In the genomic region with DNA sequence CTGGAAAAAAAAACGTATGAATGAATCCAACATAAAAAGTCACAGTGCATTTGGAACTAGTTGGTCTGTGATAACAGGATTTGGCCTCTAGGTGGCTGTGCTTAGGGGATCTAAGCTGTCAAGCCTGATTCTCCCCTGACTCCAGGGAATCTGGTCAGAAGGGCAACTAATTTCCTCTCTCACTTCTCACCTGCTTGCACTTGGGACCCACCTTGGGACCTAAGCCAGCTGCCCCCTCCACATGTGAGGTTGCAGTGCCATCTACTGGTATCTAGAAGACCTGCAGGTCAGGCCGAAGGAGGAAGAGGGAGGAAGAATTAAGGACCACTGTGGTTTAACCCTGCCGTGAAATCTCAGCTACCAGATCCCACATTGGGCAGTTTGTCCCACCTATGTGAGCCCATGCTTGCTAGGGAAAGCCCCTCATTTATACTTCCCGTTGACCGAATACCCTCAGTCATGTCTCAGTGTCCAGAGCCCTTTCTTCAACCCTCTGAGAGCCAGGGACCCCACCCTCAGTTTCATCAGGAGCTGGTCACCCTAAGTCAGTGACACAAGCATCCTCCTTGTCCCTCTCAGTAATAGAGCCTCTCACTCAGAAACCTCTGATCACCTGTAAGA, we compare ENCODE assay signal across 8 cellular contexts. TPM values are rescaled to one million over a fixed set of nuclear protein-coding genes. Genes with fewer than 3 reads are reported as not detected.
A peak's percentile ranks its signal among the peaks of the same experiment; 100 is the strongest.
DNase-seq lines count a peak whose midpoint lies in the region; ATAC-seq, FAIRE-seq and TF ChIP-seq lines count a peak whose summit lies in the region.

No MANE protein-coding gene starts in this region.

- H3K18ac ChIP-seq in H1 (ENCODE audit: extremely low read depth, low read length) = no peak overlapping the region

- no peak overlapping the region for H3K23ac ChIP-seq in H1 (ENCODE audit: insufficient read length)

- H3K9ac ChIP-seq in H1 (replicated peaks in 1 of 4; ENCODE audit: extremely low read depth in 1 of 4, low read depth in 3 of 4, low read length in 3 of 4) = no peak overlapping the region

- POLR2A ChIA-PET in activated CD8-positive, alpha-beta T cell treated with anti-CD3 and anti-CD28 coated beads for 36 hours (lab: Charles Lee) = interaction anchor here (0.9 to 1.2 kb wide), 3 partner anchors 9 to 35 kb away, joined by 3 to 5 read pairs (median 3); no protein-coding TSS in a partner anchor
- POLR2A ChIA-PET in H1 (lab: Charles Lee; ENCODE audit: partially characterized antibody) = interaction anchor here (0.6 to 1.6 kb wide), 2 partner anchors 12 to 30 kb away, joined by 4 to 10 read pairs; no protein-coding TSS in a partner anchor

- H3K4me3 ChIP-seq in H1 (ENCODE audit: extremely low read depth in 1 of 4, insufficient read depth in 2 of 4, low read depth in 3 of 4, low read length in 4 of 4) (no peak overlapping the region), mucosa of descending colon (no peak overlapping the region)

- H3K56ac ChIP-seq in H1 (replicated peaks; ENCODE audit: insufficient read length, low read depth, low read length) = no peak overlapping the region

- FAIRE-seq in H1 (lab: Jason Lieb, UNC) = peak; percentile 99

- no peaks in the 10 kb centered on the region for H3K79me2 ChIP-seq in H1 (ENCODE audit: control insufficient read depth in 1 of 2, insufficient read depth in 2 of 2, low read length in 2 of 2)

- no peak overlapping the region for H3K27ac ChIP-seq in H1 (ENCODE audit: low read depth, low read length)

- H3K79me1 ChIP-seq in H1 (ENCODE audit: low read depth, low read length) = no peaks in the 10 kb centered on the region

- peak; percentile 100 for TF ChIP-seq CTCF in activated CD8-positive, alpha-beta T cell treated with anti-CD3 and anti-CD28 coated beads for 36 hours (IDR thresholded peaks at IDR 0.05)
- TF ChIP-seq CTCF in H1 (IDR thresholded peaks at IDR 0.05; ENCODE audit: control extremely low read depth in 1 of 3, insufficient read depth in 1 of 3, low read depth in 1 of 3, low read length in 3 of 3) (peak; percentile 77 to 98 (median 97)), mucosa of descending colon (IDR thresholded peaks at IDR 0.05) (peak; percentile 84)

- peaks cover 28% of the 10 kb centered on the region for H3K4me1 Mint-ChIP-seq in activated CD8-positive, alpha-beta T cell treated with anti-CD3 and anti-CD28 coated beads for 36 hours (ENCODE audit: low read depth)

- H3K9me3 ChIP-seq in H1 (ENCODE audit: insufficient read depth in 2 of 2, low read depth in 1 of 2, low read length in 1 of 2) (no peaks in the 10 kb centered on the region), mucosa of descending colon (no peaks in the 10 kb centered on the region)

- no peak; a peak in 1 of 3 replicates for TF ChIP-seq EP300 in H1 (IDR thresholded peaks at IDR 0.05; ENCODE audit: borderline replicate concordance in 1 of 2, low read depth in 2 of 2, low read length in 2 of 2)

- H4K91ac ChIP-seq in H1 (replicated peaks; ENCODE audit: insufficient read length, low read length) = no peak overlapping the region

- no peak overlapping the region for H3K4me3 Mint-ChIP-seq in activated CD8-positive, alpha-beta T cell treated with anti-CD3 and anti-CD28 coated beads for 36 hours

- TF ChIP-seq POLR2A in H1 (IDR thresholded peaks at IDR 0.05; ENCODE audit: control extremely low read depth in 1 of 2, low read depth in 2 of 2, low read length in 2 of 2) = no peak

- no peak overlapping the region for H2BK5ac ChIP-seq in H1 (ENCODE audit: low read depth, low read length)

- H3K27me3 Mint-ChIP-seq in activated CD8-positive, alpha-beta T cell treated with anti-CD3 and anti-CD28 coated beads for 36 hours = no peaks in the 10 kb centered on the region

- no peak overlapping the region for H3K27ac Mint-ChIP-seq in activated CD8-positive, alpha-beta T cell treated with anti-CD3 and anti-CD28 coated beads for 36 hours

- TF ChIP-seq RAD21 in H1 (IDR thresholded peaks at IDR 0.05 in 1 of 2, conservative IDR thresholded peaks at IDR 0.05 in 1 of 2; ENCODE audit: low read depth in 2 of 2, low read length in 2 of 2) = peak; percentile 100

- H2BK20ac ChIP-seq in H1 (ENCODE audit: low read length) = no peak overlapping the region

- no peaks in the 10 kb centered on the region for H3K23me2 ChIP-seq in H1 (ENCODE audit: low read depth, low read length)

- H4K5ac ChIP-seq in H1 (ENCODE audit: insufficient read length, low read depth, low read length) = no peak overlapping the region

- H3K14ac ChIP-seq in H1 (ENCODE audit: insufficient read length) = no peak overlapping the region

- WGBS in H1 (ENCODE audit: extremely low coverage in 1 of 2, insufficient coverage in 1 of 2, insufficient read length in 1 of 2, insufficient replicate concordance in 2 of 2, low coverage in 1 of 2, low lambda C conversion rate in 2 of 2, missing lambda C conversion rate in 1 of 2), 2 experiments = 18% methylated on average over 5 of the region's 5 CpGs; no CpG with 5 or more reads in 1 of the 2 experiments

- no peak overlapping the region for H4K8ac ChIP-seq in H1 (ENCODE audit: extremely low read depth, insufficient read depth, low read length)

- H3K36me3 Mint-ChIP-seq in activated CD8-positive, alpha-beta T cell treated with anti-CD3 and anti-CD28 coated beads for 36 hours (ENCODE audit: low read depth) = no peaks in the 10 kb centered on the region

- no peak overlapping the region for H3K4me2 ChIP-seq in H1 (ENCODE audit: insufficient read depth in 1 of 2, low read depth in 2 of 2, low read length in 2 of 2)

- no peaks in the 10 kb centered on the region for H3K4me1 ChIP-seq in H1 (replicated peaks in 1 of 4; ENCODE audit: control insufficient read depth in 3 of 4, insufficient read depth in 4 of 4, low read length in 3 of 4)
- no peaks in the 10 kb centered on the region for H3K4me1 ChIP-seq in mucosa of descending colon (ENCODE audit: low read depth)

- CTCF ChIA-PET in activated CD8-positive, alpha-beta T cell treated with anti-CD3 and anti-CD28 coated beads for 36 hours (lab: Charles Lee) = interaction anchor here (0.6 to 7.1 kb wide), 65 partner anchors 9 to 664 kb away, joined by 3 to 106 read pairs (median 4); partner anchors contain the start of genes ARFIP2, CAVIN3, CCKBR and CNGA4
- CTCF ChIA-PET in H1 (lab: Charles Lee; ENCODE audit: partially characterized antibody) = interaction anchor here (0.6 to 7.4 kb wide), 78 partner anchors 8 to 1145 kb away, joined by 3 to 145 read pairs (median 4); partner anchors contain the start of genes CAVIN3, CCKBR and DNHD1

- no peak overlapping the region for H3K4ac ChIP-seq in H1 (replicated peaks; ENCODE audit: insufficient read length, low read depth, low read length)

- no peaks in the 10 kb centered on the region for H3K9me3 Mint-ChIP-seq in activated CD8-positive, alpha-beta T cell treated with anti-CD3 and anti-CD28 coated beads for 36 hours

- H2AFZ ChIP-seq in H1 (ENCODE audit: low read length) = 0 out of 2 replicates have a peak overlapping the region, but pooled peaks have one; percentile 60

- ATAC-seq in HG03432 (IDR thresholded peaks at IDR 0.05; ENCODE audit: unreplicated experiment) (peak; percentile 84), mucosa of descending colon (peak; percentile 93)
- peak; percentile 65 for ATAC-seq in activated CD8-positive, alpha-beta T cell treated with anti-CD3 and anti-CD28 coated beads for 36 hours

- H3K36me3 ChIP-seq in H1 (ENCODE audit: control insufficient read depth in 2 of 4, insufficient read depth in 4 of 4, low read length in 3 of 4) (no peaks in the 10 kb centered on the region), mucosa of descending colon (ENCODE audit: low read depth) (no peaks in the 10 kb centered on the region)

- intact Hi-C loops in activated CD8-positive, alpha-beta T cell treated with anti-CD3 and anti-CD28 coated beads for 36 hours (cut with micrococcal nuclease) = loop anchor here (1.0 to 5.0 kb wide), 3 partner anchors 32 to 101 kb away; no protein-coding TSS in a partner anchor
- intact Hi-C loops in mucosa of descending colon (cut with DNase I, micrococcal nuclease) = loop anchor here in 1 of 2 donors (10.0 kb wide), 1 partner anchor 329 kb away; no protein-coding TSS in a partner anchor

- no peaks in the 10 kb centered on the region for H4K20me1 ChIP-seq in H1 (replicated peaks in 1 of 2; ENCODE audit: control insufficient read depth in 1 of 2, insufficient read depth in 2 of 2, low read length in 2 of 2)

- no peak overlapping the region for H2BK12ac ChIP-seq in H1 (ENCODE audit: low read depth, low read length)

- no peaks in the 10 kb centered on the region for H3K27me3 ChIP-seq in H1 (replicated peaks in 1 of 4; ENCODE audit: control insufficient read depth in 3 of 4, extremely low read depth in 1 of 4, insufficient read depth in 3 of 4, low read length in 3 of 4)

- H2BK120ac ChIP-seq in H1 (replicated peaks; ENCODE audit: low read depth, low read length) = no peak overlapping the region

- no peak overlapping the region for H2AK5ac ChIP-seq in H1 (ENCODE audit: low read depth, low read length)

- DNase-seq in CD1c-positive myeloid dendritic cell (ENCODE audit: extremely low spot score) (peak; percentile 67), GM19240 (ENCODE audit: insufficient read length, low spot score) (peak; percentile 48), NCI-H526 (lab: John Stamatoyannopoulos, UW) (peak; percentile 85 to 88), H1 (ENCODE audit: low read depth in 1 of 2, low spot score in 2 of 2) (peak; percentile 78 to 90), mucosa of descending colon (peak in 2 of 3 donors; percentile 65 to 69)
- DNase-seq in activated CD8-positive, alpha-beta T cell treated with anti-CD3 and anti-CD28 coated beads for 36 hours = peak; percentile 68
- peak; percentile 7 to 62 (median 34) for DNase-seq in stimulated activated naive CD4-positive, alpha-beta T cell (lab: John Stamatoyannopoulos, UW)

- no peak overlapping the region for H2BK15ac ChIP-seq in H1 (ENCODE audit: low read length)

RNA-seq across cellular contexts. Expression of gene CAVIN3, which starts 33.2 kb away (rescaled TPM):
- total RNA-seq in activated CD8-positive, alpha-beta T cell treated with anti-CD3 and anti-CD28 coated beads for 36 hours = 10 to 100 TPM; 13.3 to 15.9 TPM
- 17.7 and 20.4 TPM in 2 replicates for total RNA-seq in H1 (2021; fragmentation: NEBNext Ultra II Directional; extraction: Animal tissue kit (Norgen Biotek cat#: 25700))
- 26.4 and 27.6 TPM in 2 replicates for polyA plus RNA-seq in H1 (2011; rRNA removed)
- 32.4 TPM for polyA plus RNA-seq in H1 (2011; cell fraction: cytosol; rRNA removed)
- 21.2 TPM for polyA plus RNA-seq in H1 (2011; cell fraction: nucleus; rRNA removed)
- polyA plus RNA-seq in H1 (2012, experiment 1 of 2) = 14.5 to 21.3 TPM (median 18.9 TPM) in 4 replicates
- polyA plus RNA-seq in H1 (2012, experiment 2 of 2) = 22.2 TPM
- polyA plus RNA-seq in H1 (2013, experiment 1 of 2) = 10.8 TPM
- polyA plus RNA-seq in H1 (2013, experiment 2 of 2) = 10.4 TPM
- polyA minus RNA-seq in H1 (2011; rRNA and poly(A)+ RNA removed) = 1.5 and 2.9 TPM in 2 replicates
- 4.3 TPM for polyA minus RNA-seq in H1 (2011; cell fraction: cytosol; rRNA and poly(A)+ RNA removed)
- polyA minus RNA-seq in H1 (2011; cell fraction: nucleus; rRNA and poly(A)+ RNA removed) = 18.5 TPM
- 10 to 100 TPM in 2 of 3 donors, 1 to 10 TPM in 1; 4.6 to 21.3 (median 20.7) TPM for total RNA-seq in mucosa of descending colon

RNA-seq across cellular contexts. Expression of gene SMPD1, which starts 36.8 kb away (rescaled TPM):
- 10 to 100 TPM; 10.6 to 11.2 TPM for total RNA-seq in activated CD8-positive, alpha-beta T cell treated with anti-CD3 and anti-CD28 coated beads for 36 hours
- 1.9 and 3.1 TPM in 2 replicates for total RNA-seq in H1 (2021; fragmentation: NEBNext Ultra II Directional; extraction: Animal tissue kit (Norgen Biotek cat#: 25700))
- polyA plus RNA-seq in H1 (2011; rRNA removed) = 2.4 and 4.5 TPM in 2 replicates
- polyA plus RNA-seq in H1 (2011; cell fraction: cytosol; rRNA removed) = 2.1 TPM
- polyA plus RNA-seq in H1 (2011; cell fraction: nucleus; rRNA removed) = 4.5 TPM
- 2.2 to 2.8 TPM (median 2.5 TPM) in 4 replicates for polyA plus RNA-seq in H1 (2012, experiment 1 of 2)
- 2.9 TPM for polyA plus RNA-seq in H1 (2012, experiment 2 of 2)
- polyA plus RNA-seq in H1 (2013, experiment 1 of 2) = 2.8 TPM
- 3.5 TPM for polyA plus RNA-seq in H1 (2013, experiment 2 of 2)
- polyA minus RNA-seq in H1 (2011; rRNA and poly(A)+ RNA removed) = 0.85 and 2.0 TPM in 2 replicates
- 1.2 TPM for polyA minus RNA-seq in H1 (2011; cell fraction: cytosol; rRNA and poly(A)+ RNA removed)
- polyA minus RNA-seq in H1 (2011; cell fraction: nucleus; rRNA and poly(A)+ RNA removed) = 2.3 TPM
- 10 to 100 TPM; 45.3 to 86.6 (median 62.0) TPM for total RNA-seq in mucosa of descending colon

Comparison
In these comparisons a context has a peak if more than half of its experiments do, and no peak if none do; other contexts are left out.
1. DNase-seq: peak in every context shown above with its lines; median percentile 86 in NCI-H526; 84 in H1; 68 in activated CD8-positive, alpha-beta T cell treated with anti-CD3 and anti-CD28 coated beads for 36 hours; 67 in CD1c-positive myeloid dendritic cell; 67 in mucosa of descending colon; 48 in GM19240; 34 in stimulated activated naive CD4-positive, alpha-beta T cell.